8 cellular contexts compared by ENCODE assay signal in genomic region chr6:11538799-11539468, GRCh38. TPM values are rescaled to one million over a fixed set of nuclear protein-coding genes. Genes with fewer than 3 reads are reported as not detected.
DNase-seq lines count a peak whose midpoint lies in the region; ATAC-seq and TF ChIP-seq lines count a peak whose summit lies in the region.

No MANE protein-coding gene starts in this region.

- H3K27ac ChIP-seq in left ventricle myocardium inferior (replicated peaks), result peak overlapping the region; percentile 85
- peak overlapping the region in 1 of 2 donors; percentile 88 for H3K27ac ChIP-seq in liver (ENCODE audit: low read depth in 1 of 2, low read length in 2 of 2)
- H3K27ac ChIP-seq in vagina, result peak overlapping the region; percentile 81

- H3K36me3 Mint-ChIP-seq in activated CD8-positive, alpha-beta T cell treated with anti-CD3 and anti-CD28 coated beads, Interleukin-2, amount 10 ng/mL, durations not matched to agents 7 days and 5 days (ENCODE audit: low read depth), result no peaks in the 10 kb centered on the region

- H3K4me3 ChIP-seq in left ventricle myocardium inferior (peak overlapping the region; percentile 94), liver (ENCODE audit: low read depth in 1 of 3, low read length in 3 of 3) (peak overlapping the region; percentile 72 to 97 (median 80)), vagina (peak overlapping the region; percentile 80 to 96)

- H3K4me1 Mint-ChIP-seq in activated CD8-positive, alpha-beta T cell treated with anti-CD3 and anti-CD28 coated beads, Interleukin-2, amount 10 ng/mL, durations not matched to agents 7 days and 5 days (ENCODE audit: low read depth), result peaks cover 12% of the 10 kb centered on the region

- intact Hi-C loops in left ventricle myocardium inferior (cut with micrococcal nuclease) (no loop called here), Right ventricle myocardium inferior (cut with DNase I) (no loop called here), vagina (cut with DNase I) (no loop called here)

- no peaks in the 10 kb centered on the region for H3K9me3 ChIP-seq in left ventricle myocardium inferior (replicated peaks)
- no peaks in the 10 kb centered on the region for H3K9me3 ChIP-seq in liver (ENCODE audit: control insufficient read depth in 4 of 4, low read length in 3 of 4)
- H3K9me3 ChIP-seq in vagina, result no peaks in the 10 kb centered on the region

- 36% methylated on average over 8 of the region's 8 CpGs for WGBS in liver

- peaks cover 32% of the 10 kb centered on the region for H3K27me3 Mint-ChIP-seq in activated CD8-positive, alpha-beta T cell treated with anti-CD3 and anti-CD28 coated beads, Interleukin-2, amount 10 ng/mL, durations not matched to agents 7 days and 5 days (ENCODE audit: low read depth)

- H3K27ac Mint-ChIP-seq in activated CD8-positive, alpha-beta T cell treated with anti-CD3 and anti-CD28 coated beads, Interleukin-2, amount 10 ng/mL, durations not matched to agents 7 days and 5 days, result peak overlapping the region; percentile 27

- TF ChIP-seq CTCF in left ventricle myocardium inferior (IDR thresholded peaks at IDR 0.05; ENCODE audit: borderline replicate concordance), result no peak
- TF ChIP-seq CTCF in liver (IDR thresholded peaks at IDR 0.05; ENCODE audit: low read depth, low read length, missing input control), result no peak
- no peak for TF ChIP-seq CTCF in vagina (IDR thresholded peaks at IDR 0.05)

- no peak for ATAC-seq in Right ventricle myocardium inferior
- ATAC-seq in activated CD8-positive, alpha-beta T cell treated with anti-CD3 and anti-CD28 coated beads, Interleukin-2, amount 10 ng/mL, durations not matched to agents 7 days and 5 days, result no peak
- no peak for ATAC-seq in GM21423 (IDR thresholded peaks at IDR 0.05; ENCODE audit: unreplicated experiment)
- ATAC-seq in HG02938 (IDR thresholded peaks at IDR 0.05; ENCODE audit: unreplicated experiment), result no peak

- H3K27me3 ChIP-seq in left ventricle myocardium inferior (ENCODE audit: low read depth) (no peaks in the 10 kb centered on the region), liver (ENCODE audit: control insufficient read depth in 4 of 4, insufficient read depth in 4 of 4, low read length in 3 of 4) (no peaks in the 10 kb centered on the region), vagina (no peaks in the 10 kb centered on the region)

- peak overlapping the region; percentile 43 to 69 for H3K9ac ChIP-seq in liver (ENCODE audit: low read depth in 1 of 2, low read length in 2 of 2)

- H3K36me3 ChIP-seq in left ventricle myocardium inferior, result no peaks in the 10 kb centered on the region
- no peaks in the 10 kb centered on the region for H3K36me3 ChIP-seq in liver (ENCODE audit: control insufficient read depth in 4 of 4, insufficient read depth in 3 of 4, low read depth in 1 of 4, low read length in 3 of 4)
- no peaks in the 10 kb centered on the region for H3K36me3 ChIP-seq in vagina

- no peak for DNase-seq in left ventricle myocardium inferior
- no peak for DNase-seq in Right ventricle myocardium inferior (ENCODE audit: missing footprints)
- DNase-seq in activated CD8-positive, alpha-beta T cell treated with anti-CD3 and anti-CD28 coated beads, Interleukin-2, amount 10 ng/mL, durations not matched to agents 7 days and 5 days, result no peak
- no peak for DNase-seq in vagina (ENCODE audit: extremely low spot score in 2 of 2)
- no peak for DNase-seq in kidney tubule cell (ENCODE audit: low spot score)

- TF ChIP-seq RAD21 in liver (IDR thresholded peaks at IDR 0.05), result no peak

- peak overlapping the region; percentile 74 for H3K4me3 Mint-ChIP-seq in activated CD8-positive, alpha-beta T cell treated with anti-CD3 and anti-CD28 coated beads, Interleukin-2, amount 10 ng/mL, durations not matched to agents 7 days and 5 days

- CTCF ChIA-PET in activated CD8-positive, alpha-beta T cell treated with anti-CD3 and anti-CD28 coated beads, Interleukin-2, amount 10 ng/mL, durations not matched to agents 7 days and 5 days (lab: Charles Lee), result interaction anchor here (1.1 kb wide), 1 partner anchor 43 kb away, joined by 6 read pairs; no protein-coding TSS in a partner anchor

- H3K9me3 Mint-ChIP-seq in activated CD8-positive, alpha-beta T cell treated with anti-CD3 and anti-CD28 coated beads, Interleukin-2, amount 10 ng/mL, durations not matched to agents 7 days and 5 days (ENCODE audit: insufficient read depth), result no peaks in the 10 kb centered on the region

- POLR2A ChIA-PET in activated CD8-positive, alpha-beta T cell treated with anti-CD3 and anti-CD28 coated beads, Interleukin-2, amount 10 ng/mL, durations not matched to agents 7 days and 5 days (lab: Charles Lee), result interaction anchor here (1.2 kb wide), 1 partner anchor 159 kb away, joined by 3 read pairs; no protein-coding TSS in a partner anchor

- H3K4me1 ChIP-seq in left ventricle myocardium inferior (peaks cover 24% of the 10 kb centered on the region), liver (ENCODE audit: control insufficient read depth in 4 of 4, insufficient read depth in 4 of 4, low read length in 3 of 4) (peaks cover 2 to 27% (median 13%) of the 10 kb centered on the region in 4 donors), vagina (peaks cover 11% of the 10 kb centered on the region)

- TF ChIP-seq POLR2A in vagina (IDR thresholded peaks at IDR 0.05), result no peak

TF ChIP-seq in liver, 16 proteins besides CTCF, POLR2A, EP300 and RAD21:
- TF ChIP-seq TAF1 (conservative IDR thresholded peaks at IDR 0.05), result no peak
- no peak for TF ChIP-seq JUND (IDR thresholded peaks at IDR 0.05)
- no peak for TF ChIP-seq ZBTB33 (IDR thresholded peaks at IDR 0.05)
- TF ChIP-seq HNF4A (conservative IDR thresholded peaks at IDR 0.05), result no peak

RNA-seq across cellular contexts. Expression of gene TMEM170B, which starts 1.4 kb away (rescaled TPM):
- total RNA-seq in left ventricle myocardium inferior (4.4 TPM), Right ventricle myocardium inferior (4.8 TPM), liver (10 to 100 TPM in 1 of 2 donors, 1 to 10 TPM in 1; 9.2 to 11.0 TPM), vagina (2.5 TPM)
- total RNA-seq in activated CD8-positive, alpha-beta T cell treated with anti-CD3 and anti-CD28 coated beads, Interleukin-2, amount 10 ng/mL, durations not matched to agents 7 days and 5 days, result under 1 TPM; 0.89 to 0.95 TPM
- 1 to 10 TPM; 1.8 to 3.1 TPM for polyA plus RNA-seq in liver
